Comparison of ENCODE assay signal across 21 cellular contexts in the genomic region with DNA sequence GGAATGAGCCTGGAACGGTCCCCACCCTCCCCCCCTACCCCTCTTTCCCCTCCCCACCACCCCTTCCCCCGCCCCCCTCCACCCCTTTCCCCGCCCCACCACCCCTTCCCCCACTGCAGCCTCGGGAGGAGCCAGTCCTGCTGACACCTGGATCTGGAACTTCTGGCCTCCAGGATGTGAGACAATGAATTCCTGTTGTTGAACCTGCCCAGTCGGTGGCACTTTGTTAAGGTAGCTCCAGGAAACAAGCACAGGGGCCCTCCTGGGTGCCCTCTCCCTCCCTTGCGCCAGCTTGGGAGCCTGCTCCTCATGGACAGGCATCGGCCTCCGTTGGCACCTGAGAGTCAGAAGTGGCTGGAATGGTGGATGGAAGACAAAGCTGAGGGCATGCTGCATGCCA.
A peak's percentile ranks its signal among the peaks of the same experiment; 100 is the strongest.
DNase-seq lines count a peak whose midpoint lies in the region; ATAC-seq, FAIRE-seq and TF ChIP-seq lines count a peak whose summit lies in the region.
"Had no signal": no experiment of that assay in that cellular context is flagged by ENCODE, and none has a peak within 500 bp of the region (broad histone marks: within the 10 kb centered on the region; RNA-seq: fewer than 3 reads in every experiment).

No MANE protein-coding gene starts in this region.

- H3K4me3 Mint-ChIP-seq in GM23338 = no peak overlapping the region
- H3K4me3 Mint-ChIP-seq in WTC11 = no peak overlapping the region
- H3K4me3 Mint-ChIP-seq: CD4-positive, alpha-beta T cell; IgD-negative memory B cell had no signal

- H3K4me1 ChIP-seq in GM23338 (ENCODE audit: insufficient read depth) = peaks cover 23% of the 10 kb centered on the region
- no peaks in the 10 kb centered on the region for H3K4me1 ChIP-seq in kidney (ENCODE audit: control insufficient read depth in 1 of 2, insufficient read depth in 1 of 2, low read depth in 1 of 2, low read length in 2 of 2)
- no peaks in the 10 kb centered on the region for H3K4me1 ChIP-seq in spleen
- no peaks in the 10 kb centered on the region for H3K4me1 ChIP-seq in esophagus squamous epithelium
- H3K4me1 ChIP-seq: A549, Caco-2 had no signal

- CTCF ChIA-PET in WTC11 (lab: Charles Lee) = interaction anchor here (3.0 kb wide), 1 partner anchor 17 kb away, joined by 16 read pairs; no protein-coding TSS in a partner anchor

- H3K9me3 ChIP-seq in kidney (ENCODE audit: control insufficient read depth in 1 of 2, low read length in 2 of 2) = peaks cover 0 to 10% of the 10 kb centered on the region in 2 donors
- H3K9me3 ChIP-seq in spleen = peaks cover 0 to 19% (median 11%) of the 10 kb centered on the region in 8 donors
- H3K9me3 ChIP-seq in esophagus squamous epithelium = no peaks in the 10 kb centered on the region

- no peak for FAIRE-seq in kidney (lab: Jason Lieb, UNC)
- FAIRE-seq: A549, GM12892, GM18507 had no signal

- H3K36me3 Mint-ChIP-seq in GM23338 (ENCODE audit: low read depth) (peaks cover 12% of the 10 kb centered on the region), WTC11 (peaks cover 15% of the 10 kb centered on the region)
- H3K36me3 Mint-ChIP-seq: IgD-negative memory B cell had no signal

- H3K79me2 ChIP-seq in GM23338 (replicated peaks; ENCODE audit: insufficient read depth) = no peaks in the 10 kb centered on the region

- no peak for TF ChIP-seq CTCF in GM23338 (conservative IDR thresholded peaks at IDR 0.05; ENCODE audit: low read depth in 2 of 2)
- no peak for TF ChIP-seq CTCF in WTC11 (IDR thresholded peaks at IDR 0.05)
- no peak for TF ChIP-seq CTCF in kidney (IDR thresholded peaks at IDR 0.05; ENCODE audit: borderline replicate concordance, extremely low read depth, insufficient read depth)
- TF ChIP-seq CTCF in spleen (IDR thresholded peaks at IDR 0.05 in 8 of 11, conservative IDR thresholded peaks at IDR 0.05 in 3 of 11) = no peak
- TF ChIP-seq CTCF in esophagus squamous epithelium (IDR thresholded peaks at IDR 0.05) = no peak

- H2AFZ ChIP-seq in GM23338 = no peak overlapping the region
- H2AFZ ChIP-seq: GM23248 had no signal

- H3K36me3 ChIP-seq in GM23338 (ENCODE audit: insufficient read depth) (no peaks in the 10 kb centered on the region), kidney (ENCODE audit: control insufficient read depth in 1 of 2, insufficient read depth in 2 of 2, low read length in 2 of 2) (no peaks in the 10 kb centered on the region), spleen (no peaks in the 10 kb centered on the region), esophagus squamous epithelium (no peaks in the 10 kb centered on the region)

- 0 out of 2 replicates have a peak, but pooled peaks cover 2% of the 10 kb centered on the region for H3F3A ChIP-seq in GM23338 (replicated peaks; ENCODE audit: low read depth)

- H3K4me3 ChIP-seq in GM23338 (no peak overlapping the region), kidney (ENCODE audit: low read length in 2 of 2) (no peak overlapping the region), spleen (no peak overlapping the region), esophagus squamous epithelium (no peak overlapping the region)
- H3K4me3 ChIP-seq: A549, GM23248 had no signal

- H3K9me2 ChIP-seq in GM23338 (ENCODE audit: insufficient read depth) = no peaks in the 10 kb centered on the region

- H3K9ac ChIP-seq in kidney (ENCODE audit: low read length in 2 of 2) = no peak overlapping the region
- H3K9ac ChIP-seq: GM23248 had no signal

- peaks cover 26% of the 10 kb centered on the region for H3K4me1 Mint-ChIP-seq in GM23338
- peaks cover 53% of the 10 kb centered on the region for H3K4me1 Mint-ChIP-seq in WTC11
- H3K4me1 Mint-ChIP-seq: IgD-negative memory B cell had no signal

- TF ChIP-seq POLR2A in spleen (IDR thresholded peaks at IDR 0.05) = no peak
- TF ChIP-seq POLR2A in esophagus squamous epithelium (IDR thresholded peaks at IDR 0.05) = no peak

- intact Hi-C loops in kidney (cut with DNase I) (no loop called here), spleen (cut with DNase I; ENCODE audit: low total_unique reads) (no loop called here), esophagus squamous epithelium (cut with DNase I) (no loop called here)

- H4K20me1 ChIP-seq in GM23338 (replicated peaks; ENCODE audit: insufficient read depth) = no peaks in the 10 kb centered on the region

- H3K4me2 ChIP-seq in GM23338 = peak overlapping the region; percentile 48; the same call in 1 of the 2 replicates
- H3K4me2 ChIP-seq: A549 had no signal

- ATAC-seq in GM23338 = no peak
- no peak for ATAC-seq in WTC11
- ATAC-seq: A549 had no signal

- H3K27ac ChIP-seq in GM23338 (ENCODE audit: low read depth) (no peak overlapping the region), kidney (ENCODE audit: low read depth in 2 of 2, low read length in 2 of 2) (no peak overlapping the region), spleen (no peak overlapping the region), esophagus squamous epithelium (no peak overlapping the region)
- H3K27ac ChIP-seq: 22Rv1, A549, C4-2B, GM23248 had no signal

- H3K27me3 Mint-ChIP-seq in GM23338 (ENCODE audit: insufficient read depth, low read depth, poor library complexity) = peaks cover 5% of the 10 kb centered on the region
- H3K27me3 Mint-ChIP-seq in WTC11 (ENCODE audit: low read depth) = peaks cover 7% of the 10 kb centered on the region; the same call in 1 of the 2 replicates

- WGBS in spleen, 5 donors = 46 to 59% (median 47%) methylated on average over 6 to 7 of the region's 8 CpGs
- WGBS in esophagus squamous epithelium, 2 donors = no CpG with 5 or more reads among the region's 8 CpGs

- DNase-seq in GM23338 (ENCODE audit: low spot score) = no peak
- DNase-seq in WTC11 (ENCODE audit: low spot score) = no peak
- DNase-seq in kidney = peak; percentile 34
- DNase-seq in spleen = peak; percentile 30
- DNase-seq in esophagus squamous epithelium (lab: John Stamatoyannopoulos, UW) = no peak
- no peak for DNase-seq in NCI-H526 treated with DMSO at 0.1 percent for 48 hours (lab: John Stamatoyannopoulos, UW)
- no peak for DNase-seq in anterior cingulate cortex (lab: John Stamatoyannopoulos, UW)
- DNase-seq: AML-193; Caco-2; CD4-positive, alpha-beta T cell; DMS153; DMS79; GDM1; GM23248; H7 had no signal

- H3K9me3 Mint-ChIP-seq in GM23338 (peaks cover 20% of the 10 kb centered on the region), WTC11 (peaks cover 22% of the 10 kb centered on the region)

- no peak overlapping the region for H3K27ac Mint-ChIP-seq in GM23338
- H3K27ac Mint-ChIP-seq in WTC11 = peak overlapping the region; percentile 29; the same call in 1 of the 2 replicates
- H3K27ac Mint-ChIP-seq: CD4-positive, alpha-beta T cell; IgD-negative memory B cell had no signal

- H3K27me3 ChIP-seq in GM23338 (ENCODE audit: insufficient read depth) (no peaks in the 10 kb centered on the region), spleen (replicated peaks in 1 of 7) (peaks cover 0 to 95% (median 0%) of the 10 kb centered on the region in 7 donors), esophagus squamous epithelium (peaks cover 0 to 57% (median 0%) of the 10 kb centered on the region in 4 donors)

- POLR2A ChIA-PET in WTC11 (lab: Charles Lee) = no interaction called here

TF ChIP-seq in WTC11, 78 proteins besides CTCF, POLR2A, EP300 and RAD21:
- TF ChIP-seq FOXK1 (CRISPR knock-in tag; IDR thresholded peaks at IDR 0.05) (no peak), NFATC4 (CRISPR knock-in tag; IDR thresholded peaks at IDR 0.05) (no peak), FOXP1 (CRISPR knock-in tag; IDR thresholded peaks at IDR 0.05; ENCODE audit: borderline replicate concordance) (no peak), NR1H2 (CRISPR knock-in tag; IDR thresholded peaks at IDR 0.05) (no peak), NFYB (CRISPR knock-in tag; conservative IDR thresholded peaks at IDR 0.05; ENCODE audit: low read depth) (no peak)
- TF ChIP-seq, protein P1, sequence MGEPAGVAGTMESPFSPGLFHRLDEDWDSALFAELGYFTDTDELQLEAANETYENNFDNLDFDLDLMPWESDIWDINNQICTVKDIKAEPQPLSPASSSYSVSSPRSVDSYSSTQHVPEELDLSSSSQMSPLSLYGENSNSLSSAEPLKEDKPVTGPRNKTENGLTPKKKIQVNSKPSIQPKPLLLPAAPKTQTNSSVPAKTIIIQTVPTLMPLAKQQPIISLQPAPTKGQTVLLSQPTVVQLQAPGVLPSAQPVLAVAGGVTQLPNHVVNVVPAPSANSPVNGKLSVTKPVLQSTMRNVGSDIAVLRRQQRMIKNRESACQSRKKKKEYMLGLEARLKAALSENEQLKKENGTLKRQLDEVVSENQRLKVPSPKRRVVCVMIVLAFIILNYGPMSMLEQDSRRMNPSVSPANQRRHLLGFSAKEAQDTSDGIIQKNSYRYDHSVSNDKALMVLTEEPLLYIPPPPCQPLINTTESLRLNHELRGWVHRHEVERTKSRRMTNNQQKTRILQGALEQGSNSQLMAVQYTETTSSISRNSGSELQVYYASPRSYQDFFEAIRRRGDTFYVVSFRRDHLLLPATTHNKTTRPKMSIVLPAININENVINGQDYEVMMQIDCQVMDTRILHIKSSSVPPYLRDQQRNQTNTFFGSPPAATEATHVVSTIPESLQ (CRISPR knock-in tag; IDR thresholded peaks at IDR 0.05) = no peak
TF ChIP-seq in WTC11: peak in this region for 0.

Comparison
In these comparisons a context has a peak if more than half of its experiments do, and no peak if none do; other contexts are left out.
1. DNase-seq: peak in kidney (single experiment) and spleen (single experiment); none in GM23338 (single experiment), WTC11 (single experiment), esophagus squamous epithelium (single experiment), NCI-H526 treated with DMSO at 0.1 percent for 48 hours (single experiment) and anterior cingulate cortex (0 of 58).